In genomic region chr5:446864-447263, GRCh38 we compare ENCODE assay signal across 8 cellular contexts. TPM values are rescaled to one million over a fixed set of nuclear protein-coding genes. Genes with fewer than 3 reads are reported as not detected.
DNase-seq lines count a peak whose midpoint lies in the region; ATAC-seq and TF ChIP-seq lines count a peak whose summit lies in the region.

No MANE protein-coding gene starts in this region.

- intact Hi-C loops in prostate gland (cut with DNase I), result no loop called here

- H3K27me3 ChIP-seq in prostate gland (replicated peaks; ENCODE audit: insufficient read depth), result no peaks in the 10 kb centered on the region

- no peak for TF ChIP-seq POLR2A in prostate gland (IDR thresholded peaks at IDR 0.05)

- DNase-seq in activated CD4-positive, CD25-positive, alpha-beta regulatory T cell treated with anti-CD3 and anti-CD28 coated beads, Interleukin-2, amount 50 U/mL, for 72 hours, result peak; percentile 30
- DNase-seq in activated CD4-positive, CD25-positive, alpha-beta regulatory T cell (lab: John Stamatoyannopoulos, UW), result no peak
- DNase-seq in LNCaP clone FGC (ENCODE audit: low read depth) (peak; percentile 21), SKM-1 (lab: John Stamatoyannopoulos, UW; ENCODE audit: unreplicated experiment) (peak; percentile 51), fibroblast of mammary gland (ENCODE audit: low read depth) (peak; percentile 55), prostate gland (ENCODE audit: low spot score) (no peak), middle frontal gyrus (ENCODE audit: extremely low spot score, low spot score) (no peak)

- peaks cover 6% of the 10 kb centered on the region for H3K4me1 ChIP-seq in prostate gland (replicated peaks)

- ATAC-seq in GM21825 (IDR thresholded peaks at IDR 0.05; ENCODE audit: unreplicated experiment), result no peak

- no peaks in the 10 kb centered on the region for H3K9me3 ChIP-seq in prostate gland

- peaks cover 0 to 17% of the 10 kb centered on the region in 2 donors for H3K36me3 ChIP-seq in prostate gland

- TF ChIP-seq CTCF in LNCaP clone FGC (IDR thresholded peaks at IDR 0.05; ENCODE audit: control insufficient read depth, extremely low read depth, insufficient read depth) (peak; percentile 70), fibroblast of mammary gland (conservative IDR thresholded peaks at IDR 0.05; ENCODE audit: control insufficient read depth, insufficient read depth, low read depth, low read length) (peak; percentile 64), prostate gland (IDR thresholded peaks at IDR 0.05) (peak; percentile 15 to 54 (median 28))

- whole genome bisulfite sequencing in prostate gland, result 55% methylated on average over 7 of the region's 7 CpGs

- H3K4me3 ChIP-seq in LNCaP clone FGC (ENCODE audit: low read depth, low read length) (no peak overlapping the region), fibroblast of mammary gland (ENCODE audit: control insufficient read depth, low read depth, low read length) (no peak overlapping the region), prostate gland (no peak overlapping the region)

- H3K27ac ChIP-seq in prostate gland, result no peak overlapping the region

RNA-seq across cellular contexts. Expression of gene EXOC3, which starts 3.9 kb away (rescaled TPM):
- 10 to 100 TPM; 44.3 to 79.7 TPM for total RNA-seq in prostate gland

Comparison
In these comparisons a context has a peak if more than half of its experiments do, and no peak if none do; other contexts are left out.
1. DNase-seq: peak in activated CD4-positive, CD25-positive, alpha-beta regulatory T cell treated with anti-CD3 and anti-CD28 coated beads, Interleukin-2, amount 50 U/mL, for 72 hours (single experiment), LNCaP clone FGC (single experiment), SKM-1 (single experiment) and fibroblast of mammary gland (single experiment); none in activated CD4-positive, CD25-positive, alpha-beta regulatory T cell (0 of 4), prostate gland (single experiment) and middle frontal gyrus (single experiment).
2. Peak in every context shown above with its lines, with median percentiles within 50 percentile points of each other: CTCF ChIP-seq.